10 cellular contexts compared by ENCODE assay signal in genomic region chr6:26175428-26176181, GRCh38.
A peak's percentile ranks its signal among the peaks of the same experiment; 100 is the strongest.
DNase-seq lines count a peak whose midpoint lies in the region; ATAC-seq and TF ChIP-seq lines count a peak whose summit lies in the region.
"Had no signal": no experiment of that assay in that cellular context is flagged by ENCODE, and none has a peak within 500 bp of the region (broad histone marks: within the 10 kb centered on the region; RNA-seq: fewer than 3 reads in every experiment).

No MANE protein-coding gene starts in this region.

- H3K36me3 ChIP-seq in mammary epithelial cell (ENCODE audit: insufficient read depth, low read length): no peaks in the 10 kb centered on the region
- H3K36me3 ChIP-seq: BLaER1 had no signal

- no peak overlapping the region for H3K4me3 ChIP-seq in mammary epithelial cell (replicated peaks in 1 of 3; ENCODE audit: insufficient read depth in 1 of 3, low read depth in 2 of 3, low read length in 3 of 3)
- H3K4me3 ChIP-seq: BLaER1 had no signal

- CTCF ChIA-PET in RWPE1 (lab: Yijun Ruan, JAX) (interaction anchor here (0.7 to 1.1 kb wide), 5 partner anchors 16 to 420 kb away, joined by 3 to 7 read pairs (median 4); no protein-coding TSS in a partner anchor), mammary epithelial cell (lab: Charles Lee; ENCODE audit: low non-redundant PET) (interaction anchor here (0.6 kb wide), 1 partner anchor 13 kb away, joined by 3 read pairs; a partner anchor contains a TSS)

- dilution Hi-C loops in mammary epithelial cell (cut with HindIII; ENCODE audit: low sequenced_read_pairs): loop anchor here (25.0 kb wide), 1 partner anchor 962 kb away; a partner anchor contains a TSS

- no peaks in the 10 kb centered on the region for H3K27me3 ChIP-seq in mammary epithelial cell (ENCODE audit: insufficient read depth, low read length)
- H3K27me3 ChIP-seq: BLaER1 had no signal

- 41% methylated on average over 5 of the region's 5 CpGs for WGBS in mammary epithelial cell (ENCODE audit: low coverage, missing lambda C conversion rate)

- BruUV-seq in mammary epithelial cell (replicated peaks; lab: Mats Ljungman, UMichigan): no TSS peak

- peaks cover 3% of the 10 kb centered on the region for H3K79me2 ChIP-seq in mammary epithelial cell (ENCODE audit: insufficient read depth, low read length)

- in situ Hi-C loops in mammary epithelial cell (cut with MboI; ENCODE audit: low sequenced_read_pairs in 2 of 2): no loop called here

- peaks cover 3% of the 10 kb centered on the region for H3K4me1 ChIP-seq in mammary epithelial cell (ENCODE audit: insufficient read depth, low read length)

- POLR2A ChIA-PET in RWPE1 (lab: Yijun Ruan, JAX; ENCODE audit: low non-redundant PET): no interaction called here

- DNase-seq in NCI-H1092 treated with DMSO at 0.1 percent for 48 hours (lab: John Stamatoyannopoulos, UW) (peak; percentile 32), NCI-H1092 (lab: John Stamatoyannopoulos, UW) (no peak), HT1080 (ENCODE audit: low read depth) (peak; percentile 62), RWPE1 (ENCODE audit: low spot score) (no peak), mammary epithelial cell (peak; percentile 60), lung microvascular endothelial cell (ENCODE audit: low read depth in 2 of 2) (peak; percentile 70 to 82)

- TF ChIP-seq CTCF in RWPE1 (conservative IDR thresholded peaks at IDR 0.05; ENCODE audit: low read depth) (peak; percentile 69), mammary epithelial cell (conservative IDR thresholded peaks at IDR 0.05 in 1 of 2, IDR thresholded peaks at IDR 0.05 in 1 of 2; ENCODE audit: extremely low read depth in 1 of 2, insufficient read depth in 1 of 2, low read depth in 1 of 2, low read length in 2 of 2) (peak; percentile 52 to 64)

- H3K27ac ChIP-seq in RWPE1 (0 out of 2 replicates have a peak overlapping the region, but pooled peaks have one; percentile 14), mammary epithelial cell (ENCODE audit: insufficient read depth, low read depth, low read length) (no peak overlapping the region)
- H3K27ac ChIP-seq: BLaER1 had no signal

- no peak for ATAC-seq in GM18909 (IDR thresholded peaks at IDR 0.05; ENCODE audit: poor library complexity, unreplicated experiment)
- no peak for ATAC-seq in GM21447 (IDR thresholded peaks at IDR 0.05; ENCODE audit: unreplicated experiment)
- ATAC-seq: activated naive CD4-positive, alpha-beta T cell treated with anti-CD3 and anti-CD28 coated beads, Interleukin-2, amount 50 U/mL, for 72 hours had no signal

- no peaks in the 10 kb centered on the region for H3K9me3 ChIP-seq in mammary epithelial cell (replicated peaks; ENCODE audit: insufficient read depth, low read length)
- H3K9me3 ChIP-seq: BLaER1 had no signal

- no peak overlapping the region for H3K4me2 ChIP-seq in mammary epithelial cell (ENCODE audit: insufficient read depth, low read depth, low read length)
- H3K4me2 ChIP-seq: BLaER1 had no signal

- H4K20me1 ChIP-seq in mammary epithelial cell (ENCODE audit: insufficient read depth, low read length): no peaks in the 10 kb centered on the region
- H4K20me1 ChIP-seq: BLaER1 had no signal

- intact Hi-C loops in mammary epithelial cell (cut with micrococcal nuclease): loop anchor here (1.0 to 10.0 kb wide), 8 partner anchors 29 to 419 kb away; a partner anchor contains a TSS

- no peak overlapping the region for H2AFZ ChIP-seq in mammary epithelial cell (ENCODE audit: low read depth, low read length)

- no peak overlapping the region for H3K9ac ChIP-seq in mammary epithelial cell (ENCODE audit: insufficient read depth, low read length)
- H3K9ac ChIP-seq: BLaER1 had no signal

Comparison
In these comparisons a context has a peak if more than half of its experiments do, and no peak if none do; other contexts are left out.
1. DNase-seq: peak in NCI-H1092 treated with DMSO at 0.1 percent for 48 hours (single experiment), HT1080 (single experiment), mammary epithelial cell (single experiment) and lung microvascular endothelial cell (2 of 2); none in NCI-H1092 (single experiment) and RWPE1 (single experiment).